ENCODE assay signal across 16 cellular contexts in genomic region chr14:103526247-103526913, GRCh38. TPM values are rescaled to one million over a fixed set of nuclear protein-coding genes. Genes with fewer than 3 reads are reported as not detected.
DNase-seq lines count a peak whose midpoint lies in the region; ATAC-seq and TF ChIP-seq lines count a peak whose summit lies in the region.
"Had no signal": no experiment of that assay in that cellular context is flagged by ENCODE, and none has a peak within 500 bp of the region (broad histone marks: within the 10 kb centered on the region; RNA-seq: fewer than 3 reads in every experiment).

No MANE protein-coding gene starts in this region.

- intact Hi-C loops in sigmoid colon (cut with DNase I) (no loop called here), gastrocnemius medialis (cut with DNase I; ENCODE audit: low total_unique reads) (no loop called here)

- TF ChIP-seq CTCF in right atrium auricular region (IDR thresholded peaks at IDR 0.05), result no peak
- no peak for TF ChIP-seq CTCF in sigmoid colon (IDR thresholded peaks at IDR 0.05)
- TF ChIP-seq CTCF in gastrocnemius medialis (IDR thresholded peaks at IDR 0.05 in 4 of 5, conservative IDR thresholded peaks at IDR 0.05 in 1 of 5), result no peak

- in situ Hi-C loops in KBM-7 (cut with MboI; ENCODE audit: low pct_unique_long_range_greater_than_20kb, low sequenced_read_pairs) (no loop called here), gastrocnemius medialis (cut with MboI; ENCODE audit: low sequenced_read_pairs in 4 of 4) (no loop called here)

- no peaks in the 10 kb centered on the region for H3K9me3 ChIP-seq in right atrium auricular region
- H3K9me3 ChIP-seq in sigmoid colon, result no peaks in the 10 kb centered on the region
- H3K9me3 ChIP-seq in gastrocnemius medialis, result no peaks in the 10 kb centered on the region
- H3K9me3 ChIP-seq: ascending aorta, HAP-1, MG63 had no signal

- WGBS in sigmoid colon, 2 donors, result 38 to 65% methylated on average over 8 of the region's 8 CpGs

- H3K4me3 ChIP-seq in right atrium auricular region (no peak overlapping the region), sigmoid colon (no peak overlapping the region), gastrocnemius medialis (no peak overlapping the region)
- H3K4me3 ChIP-seq: ascending aorta, HAP-1, MG63 had no signal

- TF ChIP-seq POLR2A in sigmoid colon (IDR thresholded peaks at IDR 0.05) (no peak), gastrocnemius medialis (IDR thresholded peaks at IDR 0.05) (no peak)

- H3K27me3 ChIP-seq in right atrium auricular region (no peaks in the 10 kb centered on the region), sigmoid colon (no peaks in the 10 kb centered on the region), gastrocnemius medialis (peaks cover 0 to 14% (median 4%) of the 10 kb centered on the region in 3 donors)
- H3K27me3 ChIP-seq: ascending aorta, MG63 had no signal

- no peak for TF ChIP-seq EP300 in sigmoid colon (IDR thresholded peaks at IDR 0.05)

- H3K4me1 ChIP-seq in right atrium auricular region, result peaks cover 0 to 73% of the 10 kb centered on the region in 2 donors
- peaks cover 0 to 76% (median 68%) of the 10 kb centered on the region in 4 donors for H3K4me1 ChIP-seq in sigmoid colon
- H3K4me1 ChIP-seq in gastrocnemius medialis, result peaks cover 25 to 38% of the 10 kb centered on the region in 2 donors

- H3K27ac ChIP-seq in right atrium auricular region, result peak overlapping the region; percentile 93 to 98
- peak overlapping the region in 3 of 4 donors; percentile 92 to 98 (median 94) for H3K27ac ChIP-seq in sigmoid colon
- H3K27ac ChIP-seq in gastrocnemius medialis, result peak overlapping the region in 2 of 4 donors; percentile 91 to 94

- no peak for ATAC-seq in HG02610 (IDR thresholded peaks at IDR 0.05; ENCODE audit: unreplicated experiment)
- no peak for ATAC-seq in gastrocnemius medialis

- DNase-seq in KBM-7, result peak; percentile 62
- peak; percentile 65 for DNase-seq in UCSD-AML1 (lab: John Stamatoyannopoulos, UW; ENCODE audit: unreplicated experiment)
- no peak for DNase-seq in right atrium auricular region (ENCODE audit: low spot score)
- DNase-seq in sigmoid colon, result no peak
- DNase-seq in NCI-H2029 (lab: John Stamatoyannopoulos, UW), result no peak
- no peak for DNase-seq in gastrocnemius medialis
- no peak for DNase-seq in activated CD4-positive, CD25-positive, alpha-beta regulatory T cell (lab: John Stamatoyannopoulos, UW)
- DNase-seq: activated CD8-positive, alpha-beta T cell treated with anti-CD3 and anti-CD28 coated beads for 36 hours; foreskin fibroblast; MG63; naive B cell; NCI-H226; substantia nigra had no signal

- H3K36me3 ChIP-seq in right atrium auricular region (no peaks in the 10 kb centered on the region), sigmoid colon (peaks cover 0 to 9% (median 3%) of the 10 kb centered on the region in 4 donors), gastrocnemius medialis (peaks cover 0 to 4% of the 10 kb centered on the region in 2 donors)
- H3K36me3 ChIP-seq: ascending aorta had no signal

RNA-seq across cellular contexts. Expression of gene TRMT61A, which starts 2.6 kb away (rescaled TPM):
- total RNA-seq in right atrium auricular region, result 1 to 10 TPM; 4.4 to 7.4 TPM
- 10 to 100 TPM; 20.2 to 27.2 (median 22.7) TPM for total RNA-seq in sigmoid colon
- 10 to 100 TPM in 1 of 3 donors, 1 to 10 TPM in 2; 4.2 to 18.1 (median 8.4) TPM for polyA plus RNA-seq in sigmoid colon
- 10 to 100 TPM in 1 of 4 donors, 1 to 10 TPM in 3; 8.3 to 11.0 (median 9.6) TPM for total RNA-seq in gastrocnemius medialis

RNA-seq across cellular contexts. Expression of gene CKB, which starts 3.8 kb away (rescaled TPM):
- total RNA-seq in right atrium auricular region, result 100 to 1,000 TPM; 546 to 707 TPM
- 1,000 to 10,000 TPM; 1,303 to 1,696 (median 1,494) TPM for total RNA-seq in sigmoid colon
- polyA plus RNA-seq in sigmoid colon, result 1,000 to 10,000 TPM in 2 of 3 donors, 100 to 1,000 TPM in 1; 905 to 2,176 (median 1,086) TPM
- total RNA-seq in gastrocnemius medialis, result 100 to 1,000 TPM in 1 of 4 donors, 10 to 100 TPM in 3; 20.7 to 110 (median 43.4) TPM

RNA-seq across cellular contexts. Expression of gene BAG5, which starts 36.1 kb away (rescaled TPM):
- total RNA-seq in right atrium auricular region (10 to 100 TPM; 16.1 to 17.7 TPM), sigmoid colon (10 to 100 TPM; 18.6 to 27.1 (median 24.9) TPM), gastrocnemius medialis (10 to 100 TPM; 16.9 to 22.6 (median 21.0) TPM)
- 10 to 100 TPM; 13.2 to 15.6 (median 14.6) TPM for polyA plus RNA-seq in sigmoid colon

RNA-seq across cellular contexts. Expression of gene COA8, which starts 36.4 kb away (rescaled TPM):
- total RNA-seq in right atrium auricular region (10 to 100 TPM; 21.3 to 53.2 TPM), sigmoid colon (10 to 100 TPM; 35.7 to 39.0 (median 37.5) TPM), gastrocnemius medialis (100 to 1,000 TPM in 1 of 4 donors, 10 to 100 TPM in 3; 56.7 to 111 (median 71.7) TPM)
- 10 to 100 TPM; 33.9 to 67.3 (median 65.7) TPM for polyA plus RNA-seq in sigmoid colon

Comparison
In these comparisons a context has a peak if more than half of its experiments do, and no peak if none do; other contexts are left out.
1. DNase-seq: peak in KBM-7 (single experiment) and UCSD-AML1 (single experiment); none in right atrium auricular region (single experiment), sigmoid colon (single experiment), NCI-H2029 (single experiment), gastrocnemius medialis (0 of 2) and activated CD4-positive, CD25-positive, alpha-beta regulatory T cell (0 of 4).
2. RNA of gene CKB, which starts 3.8 kb away (total RNA-seq): 1,303 to 1,696 TPM in sigmoid colon and 546 to 707 TPM in right atrium auricular region; 20.7 to 110 TPM in gastrocnemius medialis; every median in the first group is over 4 times any median in the second.